Comparison of ENCODE assay signal across 1 cellular context in the genomic region with DNA sequence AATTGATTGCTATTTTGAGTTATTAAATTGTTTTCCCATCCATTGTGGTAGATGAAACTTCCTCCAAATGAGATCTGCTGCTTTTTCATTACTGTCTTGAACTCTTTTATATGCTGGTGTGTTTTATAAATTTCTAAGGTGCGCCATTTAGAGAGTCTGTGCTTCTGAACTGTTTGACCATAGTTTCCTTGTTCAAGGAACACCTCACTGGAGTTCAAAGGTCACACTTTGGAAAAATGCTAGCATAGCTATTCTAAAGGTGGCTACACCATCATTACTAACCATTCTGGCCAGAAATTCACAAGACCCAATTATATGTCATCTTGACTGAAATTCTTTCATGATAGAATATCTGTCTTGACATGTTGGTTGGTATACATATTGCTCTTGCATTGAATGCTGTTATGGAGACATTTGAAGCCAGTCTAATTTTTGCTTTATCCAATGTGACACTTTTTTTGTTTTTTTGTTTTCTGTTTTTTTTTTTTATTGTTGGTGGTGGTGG.
TF ChIP-seq lines count a peak whose summit lies in the region.

No MANE protein-coding gene starts in this region.

TF ChIP-seq in HepG2, 621 proteins besides CTCF, POLR2A, EP300 and RAD21:
- TF ChIP-seq ZNF484 (CRISPR knock-in tag; IDR thresholded peaks at IDR 0.05; ENCODE audit: borderline replicate concordance, low read depth) (no peak), KLF12 (CRISPR knock-in tag; IDR thresholded peaks at IDR 0.05; ENCODE audit: borderline replicate concordance) (no peak), SP5 (CRISPR knock-in tag; IDR thresholded peaks at IDR 0.05; ENCODE audit: borderline replicate concordance, low read depth) (no peak), ZNF737 (CRISPR knock-in tag; IDR thresholded peaks at IDR 0.05; ENCODE audit: borderline replicate concordance) (no peak), KLF6 (CRISPR knock-in tag; IDR thresholded peaks at IDR 0.05) (no peak), NFYB (CRISPR knock-in tag; IDR thresholded peaks at IDR 0.05) (no peak), ZBTB3 (CRISPR knock-in tag; IDR thresholded peaks at IDR 0.05; ENCODE audit: borderline replicate concordance, low read depth) (no peak), KMT2B (CRISPR knock-in tag; IDR thresholded peaks at IDR 0.05) (no peak), TEAD3 (CRISPR knock-in tag; optimal IDR thresholded peaks at IDR 0.05; ENCODE audit: borderline replicate concordance) (no peak), PLRG1 (conservative IDR thresholded peaks at IDR 0.05) (no peak), SIN3A (IDR thresholded peaks at IDR 0.05; ENCODE audit: borderline replicate concordance, low read depth, low read length) (no peak), SRY (CRISPR knock-in tag; IDR thresholded peaks at IDR 0.05) (no peak), MEIS2 (CRISPR knock-in tag; IDR thresholded peaks at IDR 0.05) (no peak), FOXK2 (IDR thresholded peaks at IDR 0.05) (no peak)
- TF ChIP-seq, protein P1, sequence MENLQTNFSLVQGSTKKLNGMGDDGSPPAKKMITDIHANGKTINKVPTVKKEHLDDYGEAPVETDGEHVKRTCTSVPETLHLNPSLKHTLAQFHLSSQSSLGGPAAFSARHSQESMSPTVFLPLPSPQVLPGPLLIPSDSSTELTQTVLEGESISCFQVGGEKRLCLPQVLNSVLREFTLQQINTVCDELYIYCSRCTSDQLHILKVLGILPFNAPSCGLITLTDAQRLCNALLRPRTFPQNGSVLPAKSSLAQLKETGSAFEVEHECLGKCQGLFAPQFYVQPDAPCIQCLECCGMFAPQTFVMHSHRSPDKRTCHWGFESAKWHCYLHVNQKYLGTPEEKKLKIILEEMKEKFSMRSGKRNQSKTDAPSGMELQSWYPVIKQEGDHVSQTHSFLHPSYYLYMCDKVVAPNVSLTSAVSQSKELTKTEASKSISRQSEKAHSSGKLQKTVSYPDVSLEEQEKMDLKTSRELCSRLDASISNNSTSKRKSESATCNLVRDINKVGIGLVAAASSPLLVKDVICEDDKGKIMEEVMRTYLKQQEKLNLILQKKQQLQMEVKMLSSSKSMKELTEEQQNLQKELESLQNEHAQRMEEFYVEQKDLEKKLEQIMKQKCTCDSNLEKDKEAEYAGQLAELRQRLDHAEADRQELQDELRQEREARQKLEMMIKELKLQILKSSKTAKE (CRISPR knock-in tag; IDR thresholded peaks at IDR 0.05; ENCODE audit: borderline replicate concordance): no peak
- TF ChIP-seq, protein P2, sequence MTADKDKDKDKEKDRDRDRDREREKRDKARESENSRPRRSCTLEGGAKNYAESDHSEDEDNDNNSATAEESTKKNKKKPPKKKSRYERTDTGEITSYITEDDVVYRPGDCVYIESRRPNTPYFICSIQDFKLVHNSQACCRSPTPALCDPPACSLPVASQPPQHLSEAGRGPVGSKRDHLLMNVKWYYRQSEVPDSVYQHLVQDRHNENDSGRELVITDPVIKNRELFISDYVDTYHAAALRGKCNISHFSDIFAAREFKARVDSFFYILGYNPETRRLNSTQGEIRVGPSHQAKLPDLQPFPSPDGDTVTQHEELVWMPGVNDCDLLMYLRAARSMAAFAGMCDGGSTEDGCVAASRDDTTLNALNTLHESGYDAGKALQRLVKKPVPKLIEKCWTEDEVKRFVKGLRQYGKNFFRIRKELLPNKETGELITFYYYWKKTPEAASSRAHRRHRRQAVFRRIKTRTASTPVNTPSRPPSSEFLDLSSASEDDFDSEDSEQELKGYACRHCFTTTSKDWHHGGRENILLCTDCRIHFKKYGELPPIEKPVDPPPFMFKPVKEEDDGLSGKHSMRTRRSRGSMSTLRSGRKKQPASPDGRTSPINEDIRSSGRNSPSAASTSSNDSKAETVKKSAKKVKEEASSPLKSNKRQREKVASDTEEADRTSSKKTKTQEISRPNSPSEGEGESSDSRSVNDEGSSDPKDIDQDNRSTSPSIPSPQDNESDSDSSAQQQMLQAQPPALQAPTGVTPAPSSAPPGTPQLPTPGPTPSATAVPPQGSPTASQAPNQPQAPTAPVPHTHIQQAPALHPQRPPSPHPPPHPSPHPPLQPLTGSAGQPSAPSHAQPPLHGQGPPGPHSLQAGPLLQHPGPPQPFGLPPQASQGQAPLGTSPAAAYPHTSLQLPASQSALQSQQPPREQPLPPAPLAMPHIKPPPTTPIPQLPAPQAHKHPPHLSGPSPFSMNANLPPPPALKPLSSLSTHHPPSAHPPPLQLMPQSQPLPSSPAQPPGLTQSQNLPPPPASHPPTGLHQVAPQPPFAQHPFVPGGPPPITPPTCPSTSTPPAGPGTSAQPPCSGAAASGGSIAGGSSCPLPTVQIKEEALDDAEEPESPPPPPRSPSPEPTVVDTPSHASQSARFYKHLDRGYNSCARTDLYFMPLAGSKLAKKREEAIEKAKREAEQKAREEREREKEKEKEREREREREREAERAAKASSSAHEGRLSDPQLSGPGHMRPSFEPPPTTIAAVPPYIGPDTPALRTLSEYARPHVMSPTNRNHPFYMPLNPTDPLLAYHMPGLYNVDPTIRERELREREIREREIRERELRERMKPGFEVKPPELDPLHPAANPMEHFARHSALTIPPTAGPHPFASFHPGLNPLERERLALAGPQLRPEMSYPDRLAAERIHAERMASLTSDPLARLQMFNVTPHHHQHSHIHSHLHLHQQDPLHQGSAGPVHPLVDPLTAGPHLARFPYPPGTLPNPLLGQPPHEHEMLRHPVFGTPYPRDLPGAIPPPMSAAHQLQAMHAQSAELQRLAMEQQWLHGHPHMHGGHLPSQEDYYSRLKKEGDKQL (CRISPR knock-in tag; IDR thresholded peaks at IDR 0.05; ENCODE audit: low read depth): no peak
TF ChIP-seq in HepG2: peak in this region for 0.
